Comparison of ENCODE assay signal across 8 cellular contexts in genomic region chr15:72784233-72784876, GRCh38. TPM values are rescaled to one million over a fixed set of nuclear protein-coding genes. Genes with fewer than 3 reads are reported as not detected.
DNase-seq lines count a peak whose midpoint lies in the region; ATAC-seq and TF ChIP-seq lines count a peak whose summit lies in the region.

No MANE protein-coding gene starts in this region.

- H3K4me2 ChIP-seq in GM23338, result peak overlapping the region; percentile 85
- H3K4me2 ChIP-seq in Loucy (ENCODE audit: low read depth, low read length, poor library complexity, severe bottlenecking), result peak overlapping the region; percentile 77

- H3K27me3 ChIP-seq in GM23338 (ENCODE audit: insufficient read depth), result no peaks in the 10 kb centered on the region
- H3K27me3 ChIP-seq in Loucy (ENCODE audit: insufficient read depth, low read length, poor library complexity, severe bottlenecking), result no peaks in the 10 kb centered on the region
- H3K27me3 ChIP-seq in spleen (replicated peaks in 1 of 7), result no peaks in the 10 kb centered on the region

- intact Hi-C loops in spleen (cut with DNase I; ENCODE audit: low total_unique reads), result no loop called here

- no peaks in the 10 kb centered on the region for H3K9me2 ChIP-seq in GM23338 (ENCODE audit: insufficient read depth)
- no peaks in the 10 kb centered on the region for H3K9me2 ChIP-seq in Loucy (replicated peaks; ENCODE audit: low read depth, low read length)

- H3K27ac ChIP-seq in GM23338 (ENCODE audit: low read depth) (peak overlapping the region; percentile 88), RWPE1 (peak overlapping the region; percentile 92), spleen (peak overlapping the region; percentile 89 to 100 (median 96))

- POLR2A ChIA-PET in RWPE1 (lab: Yijun Ruan, JAX; ENCODE audit: low non-redundant PET), result no interaction called here

- peaks cover 39% of the 10 kb centered on the region for H3K79me2 ChIP-seq in GM23338 (replicated peaks; ENCODE audit: insufficient read depth)
- H3K79me2 ChIP-seq in Loucy (ENCODE audit: insufficient read depth, low read length), result peaks cover 40% of the 10 kb centered on the region

- peak; percentile 48 for ATAC-seq in GM23338

- CTCF ChIA-PET in RWPE1 (lab: Yijun Ruan, JAX), result no interaction called here

- DNase-seq in NCI-H2029 treated with DMSO at 0.1 percent for 48 hours (lab: John Stamatoyannopoulos, UW) (peak; percentile 6), NCI-H2029 (lab: John Stamatoyannopoulos, UW) (no peak), GM23338 (ENCODE audit: low spot score) (peak; percentile 86), RWPE1 (ENCODE audit: low spot score) (peak; percentile 57), cardiac fibroblast (ENCODE audit: low read depth in 2 of 2) (peak; percentile 90 to 91), islet precursor cell (peak; percentile 66), spleen (no peak)

- H4K20me1 ChIP-seq in GM23338 (replicated peaks; ENCODE audit: insufficient read depth), result no peaks in the 10 kb centered on the region; the same call in none of the 2 replicates
- peaks cover 25% of the 10 kb centered on the region for H4K20me1 ChIP-seq in Loucy (ENCODE audit: insufficient read depth, low read length, poor library complexity, severe bottlenecking)

- H3K4me1 Mint-ChIP-seq in GM23338, result peaks cover 15% of the 10 kb centered on the region

- peaks cover 5% of the 10 kb centered on the region; the same call in 1 of the 2 replicates for H3F3A ChIP-seq in GM23338 (replicated peaks; ENCODE audit: low read depth)
- no peaks in the 10 kb centered on the region for H3F3A ChIP-seq in Loucy (ENCODE audit: low read depth)

- peak overlapping the region; percentile 91 for H3K4me3 Mint-ChIP-seq in GM23338

- H3K9me3 ChIP-seq in Loucy (ENCODE audit: insufficient read depth, low read depth, low read length), result no peaks in the 10 kb centered on the region
- no peaks in the 10 kb centered on the region for H3K9me3 ChIP-seq in spleen

- no peaks in the 10 kb centered on the region for H3K27me3 Mint-ChIP-seq in GM23338 (ENCODE audit: insufficient read depth, low read depth, poor library complexity)

- H3K9ac ChIP-seq in Loucy (ENCODE audit: low read depth, low read length, poor library complexity, severe bottlenecking), result peak overlapping the region; percentile 84

- peaks cover 16% of the 10 kb centered on the region for H3K4me1 ChIP-seq in GM23338 (ENCODE audit: insufficient read depth)
- H3K4me1 ChIP-seq in Loucy (ENCODE audit: insufficient read depth, low read length, poor library complexity, severe bottlenecking), result peaks cover 33% of the 10 kb centered on the region
- peaks cover 7 to 65% (median 41%) of the 10 kb centered on the region in 6 donors for H3K4me1 ChIP-seq in spleen

- H3K9me3 Mint-ChIP-seq in GM23338, result no peaks in the 10 kb centered on the region

- peak; percentile 61 to 77 for TF ChIP-seq CTCF in GM23338 (conservative IDR thresholded peaks at IDR 0.05; ENCODE audit: low read depth in 2 of 2)
- peak; percentile 74 for TF ChIP-seq CTCF in Loucy (conservative IDR thresholded peaks at IDR 0.05; ENCODE audit: low read length)
- peak; percentile 71 for TF ChIP-seq CTCF in RWPE1 (conservative IDR thresholded peaks at IDR 0.05; ENCODE audit: low read depth)
- TF ChIP-seq CTCF in cardiac fibroblast (IDR thresholded peaks at IDR 0.05; ENCODE audit: low read depth, low read length), result peak; percentile 46
- peak in 9 of 11 experiments; percentile 14 to 55 (median 45) for TF ChIP-seq CTCF in spleen (IDR thresholded peaks at IDR 0.05 in 8 of 11, conservative IDR thresholded peaks at IDR 0.05 in 3 of 11)

- H3K27ac Mint-ChIP-seq in GM23338, result peak overlapping the region; percentile 91

- H3K4me3 ChIP-seq in GM23338 (peak overlapping the region; percentile 95), Loucy (ENCODE audit: low read length, poor library complexity, severe bottlenecking) (peak overlapping the region; percentile 88), cardiac fibroblast (replicated peaks in 1 of 2; ENCODE audit: low read depth in 2 of 2, low read length in 2 of 2) (peak overlapping the region; percentile 89 to 95), spleen (peak overlapping the region; percentile 72 to 100 (median 96))

- peaks cover 3% of the 10 kb centered on the region; the same call in 1 of the 3 replicates for H3K36me3 Mint-ChIP-seq in GM23338 (ENCODE audit: low read depth)

- H2AFZ ChIP-seq in GM23338 (peak overlapping the region; percentile 99), Loucy (ENCODE audit: low read length) (peak overlapping the region; percentile 91)

- WGBS in spleen, 5 donors, result 17 to 25% (median 20%) methylated on average over 15 to 16 of the region's 16 CpGs

- no peak for TF ChIP-seq POLR2A in spleen (IDR thresholded peaks at IDR 0.05)

- H3K36me3 ChIP-seq in GM23338 (ENCODE audit: insufficient read depth) (peaks cover 3% of the 10 kb centered on the region), Loucy (ENCODE audit: insufficient read depth, low read length) (no peaks in the 10 kb centered on the region), spleen (peaks cover 0 to 28% (median 14%) of the 10 kb centered on the region in 6 donors)

TF ChIP-seq in GM23338, 12 proteins besides CTCF, POLR2A, EP300 and RAD21:
- no peak for TF ChIP-seq ZNF331 (CRISPR knock-in tag; IDR thresholded peaks at IDR 0.05; ENCODE audit: low read depth)
- peak; percentile 33 for TF ChIP-seq CREB1 (CRISPR knock-in tag; IDR thresholded peaks at IDR 0.05; ENCODE audit: low read depth)

RNA-seq across cellular contexts. Expression of gene ADPGK, which starts 0.8 kb away (rescaled TPM):
- 57.0 and 57.3 TPM in 2 replicates for total RNA-seq in GM23338 (2014; rRNA removed; shearing (Covaris generic))
- polyA plus RNA-seq in GM23338 (2016; fragmentation: Nextera tagmentation; extraction: Ambion mirVana) (21.5 and 25.0 TPM in 2 replicates), spleen (100 to 1,000 TPM in 1 of 3 donors, 10 to 100 TPM in 2; 65.4 to 103 (median 68.0) TPM)
- total RNA-seq in spleen, result 100 to 1,000 TPM in 4 of 7 donors, 10 to 100 TPM in 3; 89.0 to 119 (median 103) TPM

Comparison
In these comparisons a context has a peak if more than half of its experiments do, and no peak if none do; other contexts are left out.
1. DNase-seq: peak in NCI-H2029 treated with DMSO at 0.1 percent for 48 hours (single experiment), GM23338 (single experiment), RWPE1 (single experiment), cardiac fibroblast (2 of 2) and islet precursor cell (single experiment); none in NCI-H2029 (single experiment) and spleen (single experiment).
2. Peak in every context shown above with its lines, with median percentiles within 50 percentile points of each other: H3K27ac ChIP-seq, H3K4me3 ChIP-seq and CTCF ChIP-seq.